9 cellular contexts compared by ENCODE assay signal in genomic region chr2:9174771-9175441, GRCh38. TPM values are rescaled to one million over a fixed set of nuclear protein-coding genes. Genes with fewer than 3 reads are reported as not detected.
DNase-seq lines count a peak whose midpoint lies in the region; ATAC-seq and TF ChIP-seq lines count a peak whose summit lies in the region.
"Had no signal": no experiment of that assay in that cellular context is flagged by ENCODE, and none has a peak within 500 bp of the region (broad histone marks: within the 10 kb centered on the region; RNA-seq: fewer than 3 reads in every experiment).

No MANE protein-coding gene starts in this region.

- no peaks in the 10 kb centered on the region for H3K4me1 ChIP-seq in DND-41 (ENCODE audit: insufficient read depth, low read length)
- no peaks in the 10 kb centered on the region for H3K4me1 ChIP-seq in BE2C

- TF ChIP-seq CTCF in DND-41 (IDR thresholded peaks at IDR 0.05; ENCODE audit: borderline replicate concordance, extremely low read depth, low read length, poor library complexity, severe bottlenecking) (no peak), mesothelial cell of epicardium (IDR thresholded peaks at IDR 0.05; ENCODE audit: unreplicated experiment) (no peak), BE2C (IDR thresholded peaks at IDR 0.05; ENCODE audit: low read depth, low read length) (no peak)

- no peaks in the 10 kb centered on the region for H3K9me3 Mint-ChIP-seq in mesothelial cell of epicardium

- H3K27ac ChIP-seq in DND-41 (ENCODE audit: low read length): no peak overlapping the region

- H3K4me1 Mint-ChIP-seq in mesothelial cell of epicardium: peaks cover 51% of the 10 kb centered on the region

- no peaks in the 10 kb centered on the region for H3K79me2 ChIP-seq in DND-41 (ENCODE audit: insufficient read depth, low read length)

- H3K9ac ChIP-seq in DND-41 (ENCODE audit: low read depth, low read length): no peak overlapping the region

- H3K4me2 ChIP-seq in DND-41 (ENCODE audit: insufficient read depth, low read length): no peak overlapping the region

- peak; percentile 39; the same call in 1 of the 3 replicates for ATAC-seq in DND-41 (ENCODE audit: insufficient read depth, low read depth)

- H3K4me3 Mint-ChIP-seq in mesothelial cell of epicardium: no peak overlapping the region

- H3K27me3 ChIP-seq in DND-41 (ENCODE audit: insufficient read depth, low read length, poor library complexity): no peaks in the 10 kb centered on the region
- H3K27me3 ChIP-seq in BE2C: no peaks in the 10 kb centered on the region

- H3K36me3 Mint-ChIP-seq in mesothelial cell of epicardium: no peaks in the 10 kb centered on the region

- peak overlapping the region; percentile 65 for H3K27ac Mint-ChIP-seq in mesothelial cell of epicardium

- H3K36me3 ChIP-seq in DND-41 (ENCODE audit: insufficient read depth, low read length) (no peaks in the 10 kb centered on the region), BE2C (no peaks in the 10 kb centered on the region)

- H3K9me3 ChIP-seq in DND-41 (ENCODE audit: insufficient read depth, low read length, severe bottlenecking) (no peaks in the 10 kb centered on the region), BE2C (no peaks in the 10 kb centered on the region)

- H4K20me1 ChIP-seq in DND-41 (ENCODE audit: insufficient read depth, low read length): no peaks in the 10 kb centered on the region

- no peak overlapping the region for H3K4me3 ChIP-seq in DND-41 (ENCODE audit: low read depth in 1 of 2, low read length in 2 of 2)
- no peak overlapping the region for H3K4me3 ChIP-seq in BE2C (ENCODE audit: low read depth, low read length)

- H3K27me3 Mint-ChIP-seq in mesothelial cell of epicardium (ENCODE audit: low read depth): no peaks in the 10 kb centered on the region

- DNase-seq in DND-41 (no peak), NCI-H1436 treated with DMSO at 0.1 percent for 48 hours (lab: John Stamatoyannopoulos, UW) (peak; percentile 4), amniotic epithelial cell (ENCODE audit: low read depth) (peak; percentile 73), mesothelial cell of epicardium (ENCODE audit: low spot score in 2 of 2, unreplicated experiment in 2 of 2) (no peak), NCI-H774 (lab: John Stamatoyannopoulos, UW) (no peak), ureter (ENCODE audit: low spot score) (no peak), BE2C (no peak)
- no peak for DNase-seq in activated CD4-positive, alpha-beta T cell treated with anti-CD3 and anti-CD28 coated beads, Interleukin-2, amount 50 U/mL, for 4 hours
- DNase-seq: cerebellar nuclear complex had no signal

- H2AFZ ChIP-seq in DND-41 (ENCODE audit: low read depth, low read length): no peak overlapping the region

RNA-seq across cellular contexts. Expression of gene ASAP2, which starts 31.7 kb away (rescaled TPM):
- total RNA-seq in mesothelial cell of epicardium (25.8 to 29.7 TPM (median 26.2 TPM) in 3 replicates), ureter (42.1 TPM)
- polyA plus RNA-seq in BE2C (2012; ENCODE audit: insufficient read depth, insufficient read length, low read depth): 3.6 TPM

Comparison
In these comparisons a context has a peak if more than half of its experiments do, and no peak if none do; other contexts are left out.
1. DNase-seq: peak in NCI-H1436 treated with DMSO at 0.1 percent for 48 hours (single experiment) and amniotic epithelial cell (single experiment); none in DND-41 (single experiment), mesothelial cell of epicardium (0 of 2), activated CD4-positive, alpha-beta T cell treated with anti-CD3 and anti-CD28 coated beads, Interleukin-2, amount 50 U/mL, for 4 hours (0 of 2), NCI-H774 (single experiment), ureter (single experiment) and BE2C (single experiment).